ENCODE assay signal across 20 cellular contexts in genomic region chr7:106083717-106084116, GRCh38.
"Had no signal": no experiment of that assay in that cellular context is flagged by ENCODE, and none has a peak within 500 bp of the region (broad histone marks: within the 10 kb centered on the region; RNA-seq: fewer than 3 reads in every experiment).

No MANE protein-coding gene starts in this region.

- H3K9me3 Mint-ChIP-seq: activated naive CD8-positive, alpha-beta T cell treated with anti-CD3 and anti-CD28 coated beads, Interleukin-2, amount 10 ng/mL, durations not matched to agents 7 days and 5 days; activated T-helper 17 cell treated with anti-CD3 and anti-CD28 coated beads, Interleukin-2, amount 50 U/mL, for 72 hours; neural crest cell had no signal

- H3K27me3 Mint-ChIP-seq: activated naive CD8-positive, alpha-beta T cell treated with anti-CD3 and anti-CD28 coated beads, Interleukin-2, amount 10 ng/mL, durations not matched to agents 7 days and 5 days; activated T-helper 17 cell treated with anti-CD3 and anti-CD28 coated beads, Interleukin-2, amount 50 U/mL, for 72 hours; brain had no signal

- H3K4me1 Mint-ChIP-seq: activated T-helper 17 cell treated with anti-CD3 and anti-CD28 coated beads, Interleukin-2, amount 50 U/mL, for 72 hours; brain had no signal

- H3K36me3 ChIP-seq: thoracic aorta, upper lobe of right lung had no signal

- H3K27me3 ChIP-seq: dorsolateral prefrontal cortex, upper lobe of right lung had no signal

- DNase-seq: activated CD4-positive, alpha-beta T cell treated with anti-CD3 and anti-CD28 coated beads, Interleukin-2, amount 50 U/mL, for 48 hours; activated naive CD4-positive, alpha-beta T cell; activated naive CD8-positive, alpha-beta T cell treated with anti-CD3 and anti-CD28 coated beads, Interleukin-2, amount 10 ng/mL, durations not matched to agents 7 days and 5 days; activated T-cell treated with anti-CD3 and anti-CD28 coated beads, Interleukin-2, amount 50 U/mL, for 1 hour; caudate nucleus; dorsolateral prefrontal cortex; foreskin fibroblast; hippocampal formation; left colon; midbrain; retina; stimulated activated CD4-positive, alpha-beta T cell treated with anti-CD3 and anti-CD28 coated beads, Interleukin-2, amount 100 ng/mL, for 24 hours; T1000; upper lobe of right lung had no signal

- H3K4me3 Mint-ChIP-seq: activated naive CD8-positive, alpha-beta T cell treated with anti-CD3 and anti-CD28 coated beads, Interleukin-2, amount 10 ng/mL, durations not matched to agents 7 days and 5 days; activated T-helper 17 cell treated with anti-CD3 and anti-CD28 coated beads, Interleukin-2, amount 50 U/mL, for 72 hours; brain; neural crest cell had no signal

- H3K27ac Mint-ChIP-seq: activated naive CD8-positive, alpha-beta T cell treated with anti-CD3 and anti-CD28 coated beads, Interleukin-2, amount 10 ng/mL, durations not matched to agents 7 days and 5 days; brain had no signal

- H3K27ac ChIP-seq: dorsolateral prefrontal cortex, epithelial cell of prostate, thoracic aorta, upper lobe of right lung had no signal

- H3K4me3 ChIP-seq: dorsolateral prefrontal cortex, thoracic aorta, upper lobe of right lung had no signal

- ATAC-seq: activated CD4-positive, CD25-positive, alpha-beta regulatory T cell treated with anti-CD3 and anti-CD28 coated beads, Interleukin-2, amount 50 U/mL, for 24 hours; activated T-helper 17 cell treated with anti-CD3 and anti-CD28 coated beads, Interleukin-2, amount 50 U/mL, for 72 hours; left colon; upper lobe of right lung had no signal

- H3K4me1 ChIP-seq: upper lobe of right lung had no signal

- H3K9me3 ChIP-seq: thoracic aorta, upper lobe of right lung had no signal
